ENCODE assay signal across 9 cellular contexts in genomic region chr4:5824635-5825034, GRCh38.
A peak's percentile ranks its signal among the peaks of the same experiment; 100 is the strongest.
DNase-seq lines count a peak whose midpoint lies in the region; ATAC-seq and TF ChIP-seq lines count a peak whose summit lies in the region.
"Had no signal": no experiment of that assay in that cellular context is flagged by ENCODE, and none has a peak within 500 bp of the region (broad histone marks: within the 10 kb centered on the region; RNA-seq: fewer than 3 reads in every experiment).

No MANE protein-coding gene starts in this region.

- 64% methylated on average over 6 of the region's 6 CpGs for WGBS in right cardiac atrium

- H3K36me3 ChIP-seq in left ventricle myocardium inferior = peaks cover 31% of the 10 kb centered on the region

- no peak overlapping the region for H3K27ac Mint-ChIP-seq in activated T-helper 2 cell treated with anti-CD3 and anti-CD28 coated beads, Interferon-gamma antibody, Interleukin-2, Interleukin-4, amounts not matched to agents 10 μg/mL and 5 μg/mL and 100 μg/mL, durations not matched to agents 14 hours and 24 hours and 36 hours

- H3K4me3 Mint-ChIP-seq in activated T-helper 2 cell treated with anti-CD3 and anti-CD28 coated beads, Interferon-gamma antibody, Interleukin-2, Interleukin-4, amounts not matched to agents 10 μg/mL and 5 μg/mL and 100 μg/mL, durations not matched to agents 14 hours and 24 hours and 36 hours (ENCODE audit: low read depth) = no peak overlapping the region
- H3K4me3 Mint-ChIP-seq: central memory CD8-positive, alpha-beta T cell had no signal

- H3K27me3 Mint-ChIP-seq in activated T-helper 2 cell treated with anti-CD3 and anti-CD28 coated beads, Interferon-gamma antibody, Interleukin-2, Interleukin-4, amounts not matched to agents 10 μg/mL and 5 μg/mL and 100 μg/mL, durations not matched to agents 14 hours and 24 hours and 36 hours (ENCODE audit: low read depth) = no peaks in the 10 kb centered on the region
- H3K27me3 Mint-ChIP-seq: central memory CD8-positive, alpha-beta T cell had no signal

- peaks cover 35% of the 10 kb centered on the region for H3K4me1 Mint-ChIP-seq in activated T-helper 2 cell treated with anti-CD3 and anti-CD28 coated beads, Interferon-gamma antibody, Interleukin-2, Interleukin-4, amounts not matched to agents 10 μg/mL and 5 μg/mL and 100 μg/mL, durations not matched to agents 14 hours and 24 hours and 36 hours (ENCODE audit: low read depth)

- peak; percentile 62 for TF ChIP-seq CTCF in left ventricle myocardium inferior (IDR thresholded peaks at IDR 0.05; ENCODE audit: borderline replicate concordance)

- H3K4me3 ChIP-seq in left ventricle myocardium inferior (no peak overlapping the region), right cardiac atrium (ENCODE audit: low read length) (no peak overlapping the region)

- DNase-seq in left ventricle myocardium inferior (no peak), right cardiac atrium (no peak), NCI-H69 (lab: John Stamatoyannopoulos, UW) (peak; percentile 6), fibroblast of gingiva (ENCODE audit: low read depth) (peak; percentile 44), globus pallidus (ENCODE audit: low spot score) (no peak), NCI-H2029 treated with DMSO at 0.1 percent for 48 hours (lab: John Stamatoyannopoulos, UW) (no peak)
- no peak for DNase-seq in activated T-helper 2 cell treated with anti-CD3 and anti-CD28 coated beads, Interferon-gamma antibody, Interleukin-2, Interleukin-4, amounts not matched to agents 10 μg/mL and 5 μg/mL and 100 μg/mL, durations not matched to agents 14 hours and 24 hours and 36 hours (ENCODE audit: low spot score)

- intact Hi-C loops in left ventricle myocardium inferior (cut with micrococcal nuclease) (no loop called here), right cardiac atrium (cut with DNase I) (no loop called here)
- intact Hi-C loops in activated T-helper 2 cell treated with anti-CD3 and anti-CD28 coated beads, Interferon-gamma antibody, Interleukin-2, Interleukin-4, amounts not matched to agents 10 μg/mL and 5 μg/mL and 100 μg/mL, durations not matched to agents 14 hours and 24 hours and 36 hours (cut with micrococcal nuclease) = no loop called here

- H3K9me3 Mint-ChIP-seq in activated T-helper 2 cell treated with anti-CD3 and anti-CD28 coated beads, Interferon-gamma antibody, Interleukin-2, Interleukin-4, amounts not matched to agents 10 μg/mL and 5 μg/mL and 100 μg/mL, durations not matched to agents 14 hours and 24 hours and 36 hours = no peaks in the 10 kb centered on the region
- H3K9me3 Mint-ChIP-seq: central memory CD8-positive, alpha-beta T cell had no signal

- H3K27me3 ChIP-seq in left ventricle myocardium inferior (ENCODE audit: low read depth) = no peaks in the 10 kb centered on the region
- no peaks in the 10 kb centered on the region for H3K27me3 ChIP-seq in right cardiac atrium (ENCODE audit: control insufficient read depth, insufficient read depth)

- H3K36me3 Mint-ChIP-seq in activated T-helper 2 cell treated with anti-CD3 and anti-CD28 coated beads, Interferon-gamma antibody, Interleukin-2, Interleukin-4, amounts not matched to agents 10 μg/mL and 5 μg/mL and 100 μg/mL, durations not matched to agents 14 hours and 24 hours and 36 hours (ENCODE audit: low read depth) = no peaks in the 10 kb centered on the region

- no peaks in the 10 kb centered on the region for H3K9me3 ChIP-seq in left ventricle myocardium inferior (replicated peaks)
- no peaks in the 10 kb centered on the region for H3K9me3 ChIP-seq in right cardiac atrium (ENCODE audit: control insufficient read depth, low read length)

- no peak for ATAC-seq in right cardiac atrium
- ATAC-seq in GM21367 (IDR thresholded peaks at IDR 0.05; ENCODE audit: unreplicated experiment) = no peak

- H3K27ac ChIP-seq in left ventricle myocardium inferior (replicated peaks) (no peak overlapping the region), right cardiac atrium (ENCODE audit: low read length) (no peak overlapping the region)

- peaks cover 20% of the 10 kb centered on the region for H3K4me1 ChIP-seq in left ventricle myocardium inferior
- H3K4me1 ChIP-seq in right cardiac atrium (ENCODE audit: control insufficient read depth, insufficient read depth, low read length) = no peaks in the 10 kb centered on the region

Comparison
In these comparisons a context has a peak if more than half of its experiments do, and no peak if none do; other contexts are left out.
1. DNase-seq: peak in NCI-H69 (single experiment) and fibroblast of gingiva (single experiment); none in left ventricle myocardium inferior (single experiment), right cardiac atrium (0 of 3), globus pallidus (single experiment), NCI-H2029 treated with DMSO at 0.1 percent for 48 hours (single experiment) and activated T-helper 2 cell treated with anti-CD3 and anti-CD28 coated beads, Interferon-gamma antibody, Interleukin-2, Interleukin-4, amounts not matched to agents 10 μg/mL and 5 μg/mL and 100 μg/mL, durations not matched to agents 14 hours and 24 hours and 36 hours (single experiment).